In the genomic region with DNA sequence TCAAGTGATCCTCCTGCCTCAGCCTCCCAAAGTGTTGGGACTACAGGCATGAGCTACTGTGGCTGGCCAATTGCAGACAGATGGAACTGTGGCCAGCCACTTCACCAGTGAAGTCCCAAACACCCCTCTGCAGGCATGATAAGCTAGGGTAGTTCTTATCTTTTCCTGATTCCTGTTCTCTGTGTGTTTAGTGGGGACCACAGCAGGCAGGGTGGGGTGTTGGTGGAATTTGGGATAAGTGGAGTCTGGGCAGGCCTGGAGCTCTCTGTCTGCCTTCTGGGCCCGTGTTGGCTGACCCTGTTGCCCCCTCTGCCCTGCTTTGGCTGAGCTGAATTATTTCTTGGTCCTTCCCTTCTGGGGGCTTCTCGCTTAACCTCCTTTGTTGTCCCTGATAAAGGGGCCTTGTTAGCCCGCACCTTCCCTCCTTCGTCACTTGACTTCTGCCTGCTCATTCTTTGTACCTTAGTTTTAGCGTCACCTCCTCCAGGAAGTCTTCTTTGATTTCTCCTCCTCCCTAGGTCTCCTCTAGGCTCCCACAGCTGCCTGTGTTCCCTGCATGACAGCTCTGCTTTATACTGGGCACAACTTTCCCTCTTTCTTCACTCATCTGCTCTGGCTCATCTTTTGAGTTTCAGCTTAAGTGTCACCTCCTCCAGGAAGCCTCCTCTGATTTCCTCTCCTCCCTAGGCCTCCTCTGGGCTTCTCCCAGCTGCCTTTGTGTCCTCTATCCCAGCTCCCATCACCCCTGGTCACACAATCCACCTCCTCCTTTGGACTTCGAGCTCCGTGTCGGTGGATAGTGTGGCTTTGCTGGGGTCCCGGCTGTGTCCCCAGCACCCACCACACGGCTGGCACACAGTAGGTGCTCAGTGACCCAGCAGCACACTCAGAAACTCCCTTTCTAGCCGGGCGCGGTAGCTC, we compare ENCODE assay signal across 15 cellular contexts. TPM values are rescaled to one million over a fixed set of nuclear protein-coding genes. Genes with fewer than 3 reads are reported as not detected.
DNase-seq lines count a peak whose midpoint lies in the region; ATAC-seq, FAIRE-seq and TF ChIP-seq lines count a peak whose summit lies in the region.
"Had no signal": no experiment of that assay in that cellular context is flagged by ENCODE, and none has a peak within 500 bp of the region (broad histone marks: within the 10 kb centered on the region; RNA-seq: fewer than 3 reads in every experiment).

No MANE protein-coding gene starts in this region.

- CTCF ChIA-PET in T-cell (lab: Charles Lee), result interaction anchor here in 1 of 2 donors (1.2 kb wide), 1 partner anchor 233 kb away, joined by 3 read pairs; no protein-coding TSS in a partner anchor

- H3K27me3 Mint-ChIP-seq in activated T-cell treated with anti-CD3 and anti-CD28 coated beads, Interleukin-2, amount 50 U/mL, for 24 hours, result no peaks in the 10 kb centered on the region
- H3K27me3 Mint-ChIP-seq in T-cell, result no peaks in the 10 kb centered on the region
- H3K27me3 Mint-ChIP-seq in stimulated activated memory B cell treated with anti-CD40 and anti-IgM and Interleukin-4, amounts not matched to agents 10 μg/mL and 1 μg/mL and 100 μg/mL, for 72 hours, result no peaks in the 10 kb centered on the region

- no peak overlapping the region for H3K4me3 ChIP-seq in kidney (ENCODE audit: low read length in 2 of 2)

- H3K27ac ChIP-seq in kidney (ENCODE audit: low read depth in 2 of 2, low read length in 2 of 2), result no peak overlapping the region

- peak overlapping the region; percentile 97 for H3K4me3 Mint-ChIP-seq in activated T-cell treated with anti-CD3 and anti-CD28 coated beads, Interleukin-2, amount 50 U/mL, for 24 hours
- peak overlapping the region; percentile 86 to 95 (median 89) for H3K4me3 Mint-ChIP-seq in T-cell
- H3K4me3 Mint-ChIP-seq in stimulated activated memory B cell treated with anti-CD40 and anti-IgM and Interleukin-4, amounts not matched to agents 10 μg/mL and 1 μg/mL and 100 μg/mL, for 72 hours, result peak overlapping the region; percentile 94

- H3K36me3 Mint-ChIP-seq in activated T-cell treated with anti-CD3 and anti-CD28 coated beads, Interleukin-2, amount 50 U/mL, for 24 hours (ENCODE audit: low read depth), result peaks cover 67% of the 10 kb centered on the region
- H3K36me3 Mint-ChIP-seq in T-cell, result peaks cover 33% of the 10 kb centered on the region
- peaks cover 23% of the 10 kb centered on the region for H3K36me3 Mint-ChIP-seq in stimulated activated memory B cell treated with anti-CD40 and anti-IgM and Interleukin-4, amounts not matched to agents 10 μg/mL and 1 μg/mL and 100 μg/mL, for 72 hours

- peak overlapping the region in 1 of 2 donors; percentile 32 for H3K9ac ChIP-seq in kidney (ENCODE audit: low read length in 2 of 2)

- TF ChIP-seq CTCF in kidney (IDR thresholded peaks at IDR 0.05; ENCODE audit: borderline replicate concordance, extremely low read depth, insufficient read depth), result no peak

- ATAC-seq in T-cell (replicated peaks in 1 of 4), result no peak
- no peak for ATAC-seq in stimulated activated memory B cell treated with anti-CD40 and anti-IgM and Interleukin-4, amounts not matched to agents 10 μg/mL and 1 μg/mL and 100 μg/mL, for 72 hours
- ATAC-seq in HG03095 (IDR thresholded peaks at IDR 0.05; ENCODE audit: unreplicated experiment), result no peak

- POLR2A ChIA-PET in T-cell (lab: Charles Lee), result interaction anchor here in 1 of 2 donors (0.5 kb wide), 1 partner anchor 13 kb away, joined by 4 read pairs; no protein-coding TSS in a partner anchor

- H3K9me3 Mint-ChIP-seq in activated T-cell treated with anti-CD3 and anti-CD28 coated beads, Interleukin-2, amount 50 U/mL, for 24 hours, result no peaks in the 10 kb centered on the region
- H3K9me3 Mint-ChIP-seq in T-cell, result no peaks in the 10 kb centered on the region
- no peaks in the 10 kb centered on the region for H3K9me3 Mint-ChIP-seq in stimulated activated memory B cell treated with anti-CD40 and anti-IgM and Interleukin-4, amounts not matched to agents 10 μg/mL and 1 μg/mL and 100 μg/mL, for 72 hours

- peak overlapping the region; percentile 100 for H3K27ac Mint-ChIP-seq in activated T-cell treated with anti-CD3 and anti-CD28 coated beads, Interleukin-2, amount 50 U/mL, for 24 hours
- H3K27ac Mint-ChIP-seq in T-cell, result peak overlapping the region; percentile 88 to 90
- peak overlapping the region; percentile 85 for H3K27ac Mint-ChIP-seq in stimulated activated memory B cell treated with anti-CD40 and anti-IgM and Interleukin-4, amounts not matched to agents 10 μg/mL and 1 μg/mL and 100 μg/mL, for 72 hours

- no peaks in the 10 kb centered on the region for H3K36me3 ChIP-seq in kidney (ENCODE audit: control insufficient read depth in 1 of 2, insufficient read depth in 2 of 2, low read length in 2 of 2)

- peak; percentile 31 for TF ChIP-seq POLR2A in erythroblast (IDR thresholded peaks at IDR 0.05; ENCODE audit: low read length)

- FAIRE-seq in kidney (lab: Jason Lieb, UNC), result no peak
- FAIRE-seq: H54, small intestine had no signal

- DNase-seq in activated T-cell treated with anti-CD3 and anti-CD28 coated beads, Interleukin-2, amount 50 U/mL, for 24 hours, result no peak
- no peak for DNase-seq in activated T-cell treated with anti-CD3 and anti-CD28 coated beads, Interleukin-2, amount 50 U/mL, for 48 hours
- no peak for DNase-seq in T-cell
- DNase-seq in erythroblast (lab: John Stamatoyannopoulos, UW), result peak; percentile 63 to 86
- no peak for DNase-seq in iPS-NIHi7 (ENCODE audit: extremely low spot score)
- no peak for DNase-seq in kidney
- DNase-seq: activated CD4-positive, alpha-beta T cell treated with anti-CD3 and anti-CD28 coated beads, Interleukin-2, amount 50 U/mL, for 48 hours; NCI-H2171; small intestine had no signal

- H3K9me3 ChIP-seq in kidney (ENCODE audit: control insufficient read depth in 1 of 2, low read length in 2 of 2), result no peaks in the 10 kb centered on the region

- peaks cover 57% of the 10 kb centered on the region for H3K4me1 Mint-ChIP-seq in activated T-cell treated with anti-CD3 and anti-CD28 coated beads, Interleukin-2, amount 50 U/mL, for 24 hours (ENCODE audit: low read depth)
- peaks cover 56 to 60% (median 56%) of the 10 kb centered on the region in 3 donors for H3K4me1 Mint-ChIP-seq in T-cell
- peaks cover 56% of the 10 kb centered on the region for H3K4me1 Mint-ChIP-seq in stimulated activated memory B cell treated with anti-CD40 and anti-IgM and Interleukin-4, amounts not matched to agents 10 μg/mL and 1 μg/mL and 100 μg/mL, for 72 hours

- H3K4me1 ChIP-seq in kidney (ENCODE audit: control insufficient read depth in 1 of 2, insufficient read depth in 1 of 2, low read depth in 1 of 2, low read length in 2 of 2), result peaks cover 0 to 13% of the 10 kb centered on the region in 2 donors

- intact Hi-C loops in kidney (cut with DNase I), result no loop called here

RNA-seq across cellular contexts. Expression of gene NCLN, which starts 1.7 kb away (rescaled TPM):
- total RNA-seq in T-cell, result 10 to 100 TPM; 47.2 to 69.5 (median 61.0) TPM
- 43.3 TPM for total RNA-seq in kidney
- polyA plus RNA-seq in kidney (ENCODE audit: insufficient read depth, low read depth, low replicate concordance), result 63.2 TPM

RNA-seq across cellular contexts. Expression of gene S1PR4, which starts 5.4 kb away (rescaled TPM):
- total RNA-seq in T-cell (100 to 1,000 TPM in 3 of 5 donors, 10 to 100 TPM in 2; 77.0 to 345 (median 324) TPM), kidney (5.1 TPM)
- 0.67 TPM for polyA plus RNA-seq in kidney (ENCODE audit: insufficient read depth, low read depth, low replicate concordance)
- total RNA-seq: epithelial cell of proximal tubule had no signal
- polyA plus RNA-seq: AG04450 had no signal

RNA-seq across cellular contexts. Expression of gene CELF5, which starts 40.5 kb away (rescaled TPM):
- total RNA-seq in T-cell (1 to 10 TPM in 1 of 5 donors, under 1 TPM in 3, not detected in 1; 0.23 to 1.9 (median 0.39) TPM), kidney (0.38 TPM)
- 0.15 TPM for polyA plus RNA-seq in kidney (ENCODE audit: insufficient read depth, low read depth, low replicate concordance)
- total RNA-seq: epithelial cell of proximal tubule, Right ventricle myocardium inferior had no signal
- polyA plus RNA-seq: AG04450 had no signal

RNA-seq across cellular contexts. Expression of gene GNA15, which starts 48.1 kb away (rescaled TPM):
- total RNA-seq in T-cell (10 to 100 TPM in 1 of 5 donors, 1 to 10 TPM in 4; 1.8 to 13.2 (median 2.8) TPM), kidney (8.7 TPM)
- polyA plus RNA-seq in kidney (ENCODE audit: insufficient read depth, low read depth, low replicate concordance), result 1.7 TPM
- polyA plus RNA-seq: AG04450 had no signal

Comparison
In these comparisons a context has a peak if more than half of its experiments do, and no peak if none do; other contexts are left out.
1. DNase-seq: peak in erythroblast (2 of 2); none in activated T-cell treated with anti-CD3 and anti-CD28 coated beads, Interleukin-2, amount 50 U/mL, for 24 hours (single experiment), activated T-cell treated with anti-CD3 and anti-CD28 coated beads, Interleukin-2, amount 50 U/mL, for 48 hours (0 of 2), T-cell (0 of 34), iPS-NIHi7 (single experiment) and kidney (single experiment).
2. RNA of gene S1PR4, which starts 5.4 kb away (total RNA-seq): 77.0 to 345 TPM in T-cell; 5.1 TPM in kidney (single experiment); every median in the first group is over 10 times any median in the second.
3. Peak in every context shown above with its lines, with median percentiles within 50 percentile points of each other: H3K27ac Mint-ChIP-seq and H3K4me3 Mint-ChIP-seq.